ENCODE assay signal across 1 cellular context in genomic region chr16:2841606-2842339, GRCh38.
TF ChIP-seq lines count a peak whose summit lies in the region.

No MANE protein-coding gene starts in this region.

TF ChIP-seq in K562, 482 proteins besides CTCF, POLR2A, EP300 and RAD21:
- TF ChIP-seq PCBP2 (IDR thresholded peaks at IDR 0.05; ENCODE audit: low read depth, low read length, poor library complexity, severe bottlenecking) (no peak), BCLAF1 (IDR thresholded peaks at IDR 0.05; ENCODE audit: borderline replicate concordance in 1 of 2, control insufficient read depth in 1 of 2, low read depth in 2 of 2, low read length in 1 of 2) (no peak), ZFP30 (CRISPR knock-in tag; IDR thresholded peaks at IDR 0.05; ENCODE audit: borderline replicate concordance) (no peak), RFX1 (IDR thresholded peaks at IDR 0.05) (peak; percentile 72)
